8 cellular contexts compared by ENCODE assay signal in the genomic region with DNA sequence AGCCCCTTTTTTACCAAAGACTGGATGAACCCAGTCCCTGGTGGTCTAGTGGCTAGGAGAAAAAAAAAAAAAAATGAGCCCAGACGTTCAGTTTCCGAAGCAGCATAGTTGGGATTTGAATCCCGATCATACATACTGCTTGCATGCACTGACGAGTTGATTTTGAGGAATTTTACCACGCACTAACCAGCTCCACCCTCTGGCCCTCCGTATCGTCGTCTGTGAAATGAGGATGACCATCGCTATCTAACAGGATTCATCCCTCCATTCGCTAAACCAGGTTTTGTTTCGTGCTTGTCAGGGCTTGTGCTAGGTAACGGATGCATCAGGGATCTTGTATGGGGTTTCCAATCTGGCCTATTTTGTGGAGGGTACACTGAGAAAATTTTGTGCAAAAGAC. TPM values are rescaled to one million over a fixed set of nuclear protein-coding genes. Genes with fewer than 3 reads are reported as not detected.
A peak's percentile ranks its signal among the peaks of the same experiment; 100 is the strongest.
DNase-seq lines count a peak whose midpoint lies in the region; ATAC-seq, FAIRE-seq and TF ChIP-seq lines count a peak whose summit lies in the region.

No MANE protein-coding gene starts in this region.

- H3K27ac ChIP-seq in RWPE1 = peak overlapping the region; percentile 90

- no peaks in the 10 kb centered on the region for H3K27me3 Mint-ChIP-seq in T-helper 2 cell treated with Interferon-gamma antibody and Interleukin-4, amounts not matched to agents 5 μg/mL and 100 μg/mL, for 36 hours (ENCODE audit: low read depth)
- peaks cover 3% of the 10 kb centered on the region for H3K27me3 Mint-ChIP-seq in endothelial cell (ENCODE audit: unreplicated experiment)
- no peaks in the 10 kb centered on the region for H3K27me3 Mint-ChIP-seq in natural killer cell treated with Interleukin-12 subunit alpha and Interleukin-12 subunit beta and Interleukin-15 and Interleukin-18, amount 100 ng/mL, for 72 hours

- peaks cover 34% of the 10 kb centered on the region for H3K36me3 Mint-ChIP-seq in T-helper 2 cell treated with Interferon-gamma antibody and Interleukin-4, amounts not matched to agents 5 μg/mL and 100 μg/mL, for 36 hours (ENCODE audit: low read depth)
- peaks cover 17% of the 10 kb centered on the region for H3K36me3 Mint-ChIP-seq in endothelial cell (ENCODE audit: low read depth, unreplicated experiment)
- H3K36me3 Mint-ChIP-seq in natural killer cell treated with Interleukin-12 subunit alpha and Interleukin-12 subunit beta and Interleukin-15 and Interleukin-18, amount 100 ng/mL, for 72 hours = peaks cover 18% of the 10 kb centered on the region

- no peak for ATAC-seq in natural killer cell treated with Interleukin-12 subunit alpha and Interleukin-12 subunit beta and Interleukin-15 and Interleukin-18, amount 100 ng/mL, for 72 hours

- peaks cover 28% of the 10 kb centered on the region for H3K4me1 Mint-ChIP-seq in T-helper 2 cell treated with Interferon-gamma antibody and Interleukin-4, amounts not matched to agents 5 μg/mL and 100 μg/mL, for 36 hours (ENCODE audit: low read depth)
- H3K4me1 Mint-ChIP-seq in endothelial cell (ENCODE audit: unreplicated experiment) = peaks cover 14% of the 10 kb centered on the region
- peaks cover 15 to 31% of the 10 kb centered on the region in 2 donors for H3K4me1 Mint-ChIP-seq in natural killer cell treated with Interleukin-12 subunit alpha and Interleukin-12 subunit beta and Interleukin-15 and Interleukin-18, amount 100 ng/mL, for 72 hours (ENCODE audit: low read depth in 2 of 2)

- H3K9me3 Mint-ChIP-seq in T-helper 2 cell treated with Interferon-gamma antibody and Interleukin-4, amounts not matched to agents 5 μg/mL and 100 μg/mL, for 36 hours = no peaks in the 10 kb centered on the region
- H3K9me3 Mint-ChIP-seq in endothelial cell (ENCODE audit: unreplicated experiment) = no peaks in the 10 kb centered on the region
- H3K9me3 Mint-ChIP-seq in natural killer cell treated with Interleukin-12 subunit alpha and Interleukin-12 subunit beta and Interleukin-15 and Interleukin-18, amount 100 ng/mL, for 72 hours = no peaks in the 10 kb centered on the region

- DNase-seq in T-helper 2 cell treated with Interferon-gamma antibody and Interleukin-4, amounts not matched to agents 5 μg/mL and 100 μg/mL, for 36 hours (ENCODE audit: low spot score) = no peak
- no peak for DNase-seq in T-helper 2 cell
- DNase-seq in RWPE1 (ENCODE audit: low spot score) = peak; percentile 41
- DNase-seq in endothelial cell (ENCODE audit: low spot score) = no peak
- no peak for DNase-seq in natural killer cell treated with Interleukin-12 subunit alpha and Interleukin-12 subunit beta and Interleukin-15 and Interleukin-18, amount 100 ng/mL, for 72 hours (ENCODE audit: low spot score)
- no peak for DNase-seq in GM19239 (ENCODE audit: insufficient read length, low spot score)
- DNase-seq in COLO668 (lab: John Stamatoyannopoulos, UW; ENCODE audit: unreplicated experiment) = no peak
- DNase-seq in SW480 (ENCODE audit: low spot score) = no peak

- TF ChIP-seq CTCF in RWPE1 (conservative IDR thresholded peaks at IDR 0.05; ENCODE audit: low read depth) (no peak), endothelial cell (IDR thresholded peaks at IDR 0.05; ENCODE audit: unreplicated experiment) (no peak)

- H3K27ac Mint-ChIP-seq in T-helper 2 cell treated with Interferon-gamma antibody and Interleukin-4, amounts not matched to agents 5 μg/mL and 100 μg/mL, for 36 hours = peak overlapping the region; percentile 93
- H3K27ac Mint-ChIP-seq in endothelial cell (ENCODE audit: unreplicated experiment) = peak overlapping the region; percentile 97
- H3K27ac Mint-ChIP-seq in natural killer cell treated with Interleukin-12 subunit alpha and Interleukin-12 subunit beta and Interleukin-15 and Interleukin-18, amount 100 ng/mL, for 72 hours = peak overlapping the region; percentile 84 to 90

- POLR2A ChIA-PET in RWPE1 (lab: Yijun Ruan, JAX; ENCODE audit: low non-redundant PET) = no interaction called here

- H3K4me3 Mint-ChIP-seq in T-helper 2 cell treated with Interferon-gamma antibody and Interleukin-4, amounts not matched to agents 5 μg/mL and 100 μg/mL, for 36 hours = peak overlapping the region; percentile 86
- H3K4me3 Mint-ChIP-seq in endothelial cell (ENCODE audit: unreplicated experiment) = peak overlapping the region; percentile 90
- peak overlapping the region; percentile 92 for H3K4me3 Mint-ChIP-seq in natural killer cell treated with Interleukin-12 subunit alpha and Interleukin-12 subunit beta and Interleukin-15 and Interleukin-18, amount 100 ng/mL, for 72 hours

- CTCF ChIA-PET in RWPE1 (lab: Yijun Ruan, JAX) = interaction anchor here (0.8 kb wide), 1 partner anchor 53 kb away, joined by 3 read pairs; no protein-coding TSS in a partner anchor

- FAIRE-seq in GM19239 (lab: Jason Lieb, UNC) = no peak

RNA-seq across cellular contexts. Expression of a gene that starts 0.8 kb away (rescaled TPM):
- total RNA-seq in endothelial cell (ENCODE audit: unreplicated experiment) = 40.1 TPM
- total RNA-seq in natural killer cell treated with Interleukin-12 subunit alpha and Interleukin-12 subunit beta and Interleukin-15 and Interleukin-18, amount 100 ng/mL, for 72 hours = 10 to 100 TPM; 36.2 to 36.8 TPM

RNA-seq across cellular contexts. Expression of a gene that starts 33.7 kb away (rescaled TPM):
- total RNA-seq in endothelial cell (ENCODE audit: unreplicated experiment) = not detected
- not detected for total RNA-seq in natural killer cell treated with Interleukin-12 subunit alpha and Interleukin-12 subunit beta and Interleukin-15 and Interleukin-18, amount 100 ng/mL, for 72 hours

RNA-seq across cellular contexts. Expression of a gene that starts 51.7 kb away (rescaled TPM):
- total RNA-seq in endothelial cell (ENCODE audit: unreplicated experiment) = 2.6 TPM
- 1 to 10 TPM; 1.4 to 4.5 TPM for total RNA-seq in natural killer cell treated with Interleukin-12 subunit alpha and Interleukin-12 subunit beta and Interleukin-15 and Interleukin-18, amount 100 ng/mL, for 72 hours

RNA-seq across cellular contexts. Expression of a gene that starts 59.8 kb away (rescaled TPM):
- total RNA-seq in endothelial cell (ENCODE audit: unreplicated experiment) = not detected
- total RNA-seq in natural killer cell treated with Interleukin-12 subunit alpha and Interleukin-12 subunit beta and Interleukin-15 and Interleukin-18, amount 100 ng/mL, for 72 hours = under 1 TPM in 1 of 2 donors, not detected in 1; 0.62 TPM
